ENCODE assay signal across 3 cellular contexts in genomic region chr3:32939531-32940284, GRCh38. TPM values are rescaled to one million over a fixed set of nuclear protein-coding genes. Genes with fewer than 3 reads are reported as not detected.
"Had no signal": no experiment of that assay in that cellular context is flagged by ENCODE, and none has a peak within 500 bp of the region (broad histone marks: within the 10 kb centered on the region; RNA-seq: fewer than 3 reads in every experiment).

No MANE protein-coding gene starts in this region.

RNA-seq across cellular contexts. Expression of gene CCR4, which starts 11.7 kb away (rescaled TPM):
- total RNA-seq: M059J, RPMI7951, SJCRH30 had no signal
